In genomic region chr20:60057866-60058807, GRCh38 we compare ENCODE assay signal across 1 cellular context.
TF ChIP-seq lines count a peak whose summit lies in the region.

No MANE protein-coding gene starts in this region.

TF ChIP-seq in H1, 55 proteins besides CTCF, POLR2A, EP300 and RAD21:
- TF ChIP-seq CHD7 (IDR thresholded peaks at IDR 0.05; ENCODE audit: insufficient replicate concordance, low read length) = no peak
- no peak for TF ChIP-seq KDM5A (IDR thresholded peaks at IDR 0.05; ENCODE audit: low read length)
- no peak for TF ChIP-seq CBX8 (IDR thresholded peaks at IDR 0.05; ENCODE audit: borderline replicate concordance, low read depth, low read length)
- TF ChIP-seq E2F6 (IDR thresholded peaks at IDR 0.05) = no peak
- no peak for TF ChIP-seq GABPA (IDR thresholded peaks at IDR 0.05; ENCODE audit: borderline replicate concordance, insufficient read depth, low read length)
- TF ChIP-seq SIX5 (IDR thresholded peaks at IDR 0.05; ENCODE audit: low read depth, low read length) = no peak
- TF ChIP-seq RXRA (IDR thresholded peaks at IDR 0.05; ENCODE audit: insufficient read depth, low read depth, low read length) = no peak
- no peak for TF ChIP-seq SP4 (IDR thresholded peaks at IDR 0.05; ENCODE audit: low read length)
- no peak for TF ChIP-seq TBP (IDR thresholded peaks at IDR 0.05; ENCODE audit: low read depth, low read length)
- TF ChIP-seq SIRT6 (IDR thresholded peaks at IDR 0.05; ENCODE audit: low read length) = no peak
- no peak for TF ChIP-seq BRCA1 (IDR thresholded peaks at IDR 0.05; ENCODE audit: low read depth, low read length)
- no peak for TF ChIP-seq MAX (IDR thresholded peaks at IDR 0.05)
- no peak for TF ChIP-seq BACH1 (IDR thresholded peaks at IDR 0.05; ENCODE audit: low read length)
- TF ChIP-seq NRF1 (IDR thresholded peaks at IDR 0.05; ENCODE audit: low read depth, low read length) = no peak
- no peak for TF ChIP-seq GTF2F1 (IDR thresholded peaks at IDR 0.05; ENCODE audit: borderline replicate concordance, low read depth, low read length)
- no peak for TF ChIP-seq TCF12 (IDR thresholded peaks at IDR 0.05; ENCODE audit: low read depth, low read length)
TF ChIP-seq in H1: peak in this region for 0.
